In the genomic region with DNA sequence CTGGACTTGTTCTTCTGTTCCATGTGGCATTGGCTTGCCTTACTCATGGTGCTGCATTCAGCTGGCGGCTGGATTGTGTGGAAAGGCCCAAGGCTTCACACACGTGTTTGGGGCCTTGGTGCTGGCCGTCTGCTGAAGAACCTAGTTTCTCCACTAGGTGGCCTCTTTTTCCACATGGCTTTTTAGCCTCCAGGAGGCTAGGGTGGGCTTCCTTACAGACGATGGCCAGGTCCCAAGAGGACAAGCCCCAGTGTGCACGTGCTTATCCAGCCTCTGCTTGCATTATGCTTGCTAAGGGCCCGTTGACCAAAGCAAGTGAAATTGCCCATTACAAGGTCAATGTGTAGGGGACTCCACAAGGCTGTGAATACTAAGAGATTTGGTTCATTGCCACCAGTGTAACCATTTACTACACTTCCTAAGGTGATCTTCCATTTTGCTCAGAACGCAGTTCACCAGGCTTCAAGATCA, we compare ENCODE assay signal across 8 cellular contexts. TPM values are rescaled to one million over a fixed set of nuclear protein-coding genes. Genes with fewer than 3 reads are reported as not detected.
DNase-seq lines count a peak whose midpoint lies in the region; ATAC-seq and TF ChIP-seq lines count a peak whose summit lies in the region.

No MANE protein-coding gene starts in this region.

- H3K4me2 ChIP-seq in GM23248 (ENCODE audit: unreplicated experiment), result no peak overlapping the region

- no peak overlapping the region for H3K4me3 ChIP-seq in GM23248
- no peak overlapping the region for H3K4me3 ChIP-seq in WI38 (ENCODE audit: low read depth, low read length)
- no peak overlapping the region for H3K4me3 ChIP-seq in iPS DF 6.9 (ENCODE audit: low read length)

- H3K79me2 ChIP-seq in GM23248 (ENCODE audit: insufficient read depth), result no peaks in the 10 kb centered on the region

- in situ Hi-C loops in GM23248 (cut with MboI), result no loop called here
- in situ Hi-C loops in G401 (cut with HindIII; ENCODE audit: low sequenced_read_pairs), result no loop called here

- DNase-seq in AG20443 (ENCODE audit: low spot score) (peak; percentile 52), GM23248 (peak; percentile 68), iPS DF 6.9 (ENCODE audit: low read depth, low spot score) (peak; percentile 54), RKO (ENCODE audit: low spot score) (no peak), NCI-H510A (lab: John Stamatoyannopoulos, UW) (no peak), G401 (ENCODE audit: low spot score) (no peak)

- 0 out of 2 replicates have a peak, but pooled peaks cover 11% of the 10 kb centered on the region for H3F3A ChIP-seq in GM23248 (ENCODE audit: insufficient read depth)

- H3K27ac ChIP-seq in GM23248 (peak overlapping the region; percentile 64), iPS DF 6.9 (ENCODE audit: low read length) (no peak overlapping the region)

- no peak for ATAC-seq in GM19328 (IDR thresholded peaks at IDR 0.05; ENCODE audit: unreplicated experiment)

- H3K36me3 ChIP-seq in GM23248 (ENCODE audit: low read depth) (no peaks in the 10 kb centered on the region), iPS DF 6.9 (ENCODE audit: control insufficient read depth, insufficient read depth, low read length) (no peaks in the 10 kb centered on the region)

- peak; percentile 52 for TF ChIP-seq CTCF in WI38 (IDR thresholded peaks at IDR 0.05; ENCODE audit: low read depth, low read length)

- no peaks in the 10 kb centered on the region for H3K9me3 ChIP-seq in GM23248 (ENCODE audit: low read depth)
- no peaks in the 10 kb centered on the region for H3K9me3 ChIP-seq in iPS DF 6.9 (ENCODE audit: control insufficient read depth, insufficient read depth, low read length)

- peak overlapping the region; percentile 52 for H2AFZ ChIP-seq in GM23248

- H3K27me3 ChIP-seq in GM23248 (replicated peaks; ENCODE audit: insufficient read depth) (no peaks in the 10 kb centered on the region), iPS DF 6.9 (ENCODE audit: control insufficient read depth, insufficient read depth, low read length) (no peaks in the 10 kb centered on the region)

- 50 to 56% methylated on average over 7 of the region's 7 CpGs for WGBS in GM23248 (ENCODE audit: low coverage in 1 of 2, low lambda C conversion rate in 2 of 2, missing lambda C conversion rate in 2 of 2), 2 experiments
- no CpG with 5 or more reads among the region's 7 CpGs for WGBS in iPS DF 6.9 (ENCODE audit: insufficient coverage, insufficient read length)

- peaks cover 12% of the 10 kb centered on the region; the same call in 1 of the 2 replicates for H3K4me1 ChIP-seq in GM23248 (ENCODE audit: insufficient read depth)
- peaks cover 5% of the 10 kb centered on the region for H3K4me1 ChIP-seq in iPS DF 6.9 (ENCODE audit: control insufficient read depth, insufficient read depth, low read length)

- no peaks in the 10 kb centered on the region for H4K20me1 ChIP-seq in GM23248 (ENCODE audit: insufficient read depth)

- H3K9ac ChIP-seq in GM23248, result peak overlapping the region; percentile 40

- no peaks in the 10 kb centered on the region for H3K9me2 ChIP-seq in GM23248 (ENCODE audit: insufficient read depth)

RNA-seq across cellular contexts. Expression of gene FOXO6, which starts 47.5 kb away (rescaled TPM):
- not detected in 2 replicates for total RNA-seq in GM23248 (2014; rRNA removed; shearing (Covaris generic))
- polyA plus RNA-seq in GM23248 (2016; fragmentation: Nextera tagmentation; extraction: Ambion mirVana), result not detected in 2 replicates
- total RNA-seq in G401 (2014; rRNA removed; shearing (Covaris generic)), result 0.51 and 1.5 TPM in 2 replicates

Comparison
In these comparisons a context has a peak if more than half of its experiments do, and no peak if none do; other contexts are left out.
1. DNase-seq: peak in AG20443 (single experiment), GM23248 (single experiment) and iPS DF 6.9 (single experiment); none in RKO (single experiment), NCI-H510A (single experiment) and G401 (single experiment).